Comparison of ENCODE assay signal across 1 cellular context in genomic region chr2:218394298-218395089, GRCh38.
TF ChIP-seq lines count a peak whose summit lies in the region.

No MANE protein-coding gene starts in this region.

TF ChIP-seq in IMR-90, 13 proteins besides CTCF, POLR2A, EP300 and RAD21:
- no peak for TF ChIP-seq RCOR1 (IDR thresholded peaks at IDR 0.05; ENCODE audit: insufficient replicate concordance, low read length)
TF ChIP-seq in IMR-90: peak in this region for 0.
